ENCODE assay signal across 28 cellular contexts in the genomic region with DNA sequence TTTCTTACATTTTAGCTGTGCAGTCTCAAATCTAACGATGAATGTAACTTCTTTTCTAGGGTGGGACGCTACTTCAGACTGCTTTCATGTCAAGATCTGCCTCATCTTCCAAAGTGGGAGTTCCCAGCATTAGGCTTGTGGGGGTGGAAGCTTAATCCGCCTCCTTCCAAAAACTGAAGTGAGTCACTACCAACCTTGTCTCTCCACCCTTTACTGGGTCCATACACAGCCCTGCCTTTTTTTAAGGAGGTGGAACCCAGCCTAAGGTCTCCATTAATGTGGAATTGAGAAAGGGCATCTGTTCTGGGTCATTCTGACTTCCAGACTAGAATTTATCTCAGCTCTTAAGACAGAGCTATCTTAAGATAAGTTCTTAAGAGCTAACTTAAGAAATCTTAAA. TPM values are rescaled to one million over a fixed set of nuclear protein-coding genes. Genes with fewer than 3 reads are reported as not detected.
A peak's percentile ranks its signal among the peaks of the same experiment; 100 is the strongest.
DNase-seq lines count a peak whose midpoint lies in the region; ATAC-seq and TF ChIP-seq lines count a peak whose summit lies in the region.
"Had no signal": no experiment of that assay in that cellular context is flagged by ENCODE, and none has a peak within 500 bp of the region (broad histone marks: within the 10 kb centered on the region; RNA-seq: fewer than 3 reads in every experiment).

No MANE protein-coding gene starts in this region.

- TF ChIP-seq POLR2A in esophagus squamous epithelium (IDR thresholded peaks at IDR 0.05): no peak
- TF ChIP-seq POLR2A in sigmoid colon (IDR thresholded peaks at IDR 0.05): no peak

- DNase-seq in GM23248 (peak; percentile 59), esophagus squamous epithelium (lab: John Stamatoyannopoulos, UW) (no peak), left ventricle myocardium superior (no peak), putamen (ENCODE audit: low spot score) (peak; percentile 47), DMS53 treated with DMSO at 0.1 percent for 48 hours (lab: John Stamatoyannopoulos, UW; ENCODE audit: unreplicated experiment) (no peak), sigmoid colon (no peak)
- DNase-seq: activated CD4-positive, alpha-beta T cell treated with anti-CD3 and anti-CD28 coated beads for 48 hours; Caco-2; colonic mucosa; DMS79 treated with DMSO at 0.1 percent for 48 hours; effector CD8-positive, alpha-beta T cell; gastrocnemius medialis; GF-D8; hypothalamus; naive B cell; NCI-H1092; NCI-H1694 treated with DMSO at 0.1 percent for 48 hours; NCI-H446 treated with DMSO at 0.1 percent for 48 hours; NCI-H82; stimulated activated CD4-positive, alpha-beta T cell treated with anti-CD3 and anti-CD28 coated beads, Interleukin-15, amount 100 ng/mL, for 24 hours; transverse colon had no signal

- H3K27me3 ChIP-seq in GM23248 (replicated peaks; ENCODE audit: insufficient read depth): no peaks in the 10 kb centered on the region
- H3K27me3 ChIP-seq in esophagus squamous epithelium: no peaks in the 10 kb centered on the region
- H3K27me3 ChIP-seq in sigmoid colon: no peaks in the 10 kb centered on the region
- H3K27me3 ChIP-seq: BLaER1 treated with 17β-estradiol and CSF1 and Interleukin-3, amounts not matched to agents 10 nM and 100 nM; colonic mucosa; gastrocnemius medialis; SJSA1; transverse colon had no signal

- ATAC-seq in left ventricle myocardium superior (peak; percentile 75), GM19023 (IDR thresholded peaks at IDR 0.05; ENCODE audit: unreplicated experiment) (no peak)
- ATAC-seq: gastrocnemius medialis; GM23338; left lobe of liver; stimulated activated effector memory CD8-positive, alpha-beta T cell treated with anti-CD3 and anti-CD28 coated beads, Interleukin-12 subunit alpha, Interleukin-12 subunit beta, amount 100 ng/mL, for 72 hours had no signal

- no peak for TF ChIP-seq CTCF in esophagus squamous epithelium (IDR thresholded peaks at IDR 0.05)
- no peak for TF ChIP-seq CTCF in sigmoid colon (IDR thresholded peaks at IDR 0.05)

- H3K9ac ChIP-seq in GM23248: no peak overlapping the region
- H3K9ac ChIP-seq: BLaER1 treated with 17β-estradiol and CSF1 and Interleukin-3, amounts not matched to agents 10 nM and 100 nM had no signal

- no peak for TF ChIP-seq EP300 in sigmoid colon (IDR thresholded peaks at IDR 0.05)

- no peaks in the 10 kb centered on the region for H4K20me1 ChIP-seq in GM23248 (ENCODE audit: insufficient read depth)
- H4K20me1 ChIP-seq: BLaER1 treated with 17β-estradiol and CSF1 and Interleukin-3, amounts not matched to agents 10 nM and 100 nM had no signal

- H3K79me2 ChIP-seq in GM23248 (ENCODE audit: insufficient read depth): no peaks in the 10 kb centered on the region

- H3K9me3 ChIP-seq in GM23248 (ENCODE audit: low read depth) (no peaks in the 10 kb centered on the region), esophagus squamous epithelium (no peaks in the 10 kb centered on the region), sigmoid colon (no peaks in the 10 kb centered on the region)
- H3K9me3 ChIP-seq: BLaER1 treated with 17β-estradiol and CSF1 and Interleukin-3, amounts not matched to agents 10 nM and 100 nM; Caco-2; colonic mucosa; gastrocnemius medialis; prostate gland; SJSA1; transverse colon had no signal

- H3F3A ChIP-seq in GM23248 (ENCODE audit: insufficient read depth): no peaks in the 10 kb centered on the region

- intact Hi-C loops in esophagus squamous epithelium (cut with DNase I): no loop called here
- intact Hi-C loops in left ventricle myocardium superior (cut with micrococcal nuclease): no loop called here
- intact Hi-C loops in sigmoid colon (cut with DNase I): no loop called here

- H3K27ac ChIP-seq in GM23248 (no peak overlapping the region), esophagus squamous epithelium (peak overlapping the region in 3 of 4 donors; percentile 56 to 75 (median 72)), sigmoid colon (no peak overlapping the region)
- H3K27ac ChIP-seq: BLaER1 treated with 17β-estradiol and CSF1 and Interleukin-3, amounts not matched to agents 10 nM and 100 nM; colonic mucosa; gastrocnemius medialis; prostate gland; SJSA1; transverse colon had no signal

- H3K4me2 ChIP-seq in GM23248 (ENCODE audit: unreplicated experiment): peak overlapping the region; percentile 69
- H3K4me2 ChIP-seq: BLaER1 treated with 17β-estradiol and CSF1 and Interleukin-3, amounts not matched to agents 10 nM and 100 nM; GM23338 had no signal

- H3K36me3 ChIP-seq in GM23248 (ENCODE audit: low read depth): no peaks in the 10 kb centered on the region
- H3K36me3 ChIP-seq in esophagus squamous epithelium: peaks cover 0 to 19% (median 0%) of the 10 kb centered on the region in 3 donors
- H3K36me3 ChIP-seq in sigmoid colon: no peaks in the 10 kb centered on the region
- H3K36me3 ChIP-seq: BLaER1 treated with 17β-estradiol and CSF1 and Interleukin-3, amounts not matched to agents 10 nM and 100 nM; colonic mucosa; gastrocnemius medialis; prostate gland; SJSA1; transverse colon had no signal

- H3K4me3 ChIP-seq in GM23248 (no peak overlapping the region), esophagus squamous epithelium (no peak overlapping the region), sigmoid colon (no peak overlapping the region)
- H3K4me3 ChIP-seq: BLaER1 treated with 17β-estradiol and CSF1 and Interleukin-3, amounts not matched to agents 10 nM and 100 nM; colonic mucosa; gastrocnemius medialis; GM23338; prostate gland; SJSA1; transverse colon had no signal

- peak overlapping the region; percentile 55 for H2AFZ ChIP-seq in GM23248
- H2AFZ ChIP-seq: GM23338 had no signal

- WGBS in GM23248 (ENCODE audit: low coverage in 1 of 2, low lambda C conversion rate in 2 of 2, missing lambda C conversion rate in 2 of 2), 2 experiments: 14 to 15% methylated on average over 3 of the region's 3 CpGs
- WGBS in esophagus squamous epithelium, 2 donors: 31 to 52% methylated on average over 3 of the region's 3 CpGs
- 87 to 90% methylated on average over 3 of the region's 3 CpGs for WGBS in sigmoid colon, 2 donors

- no peaks in the 10 kb centered on the region for H3K9me2 ChIP-seq in GM23248 (ENCODE audit: insufficient read depth)

- in situ Hi-C loops in GM23248 (cut with MboI): no loop called here

- H3K4me1 ChIP-seq in GM23248 (ENCODE audit: insufficient read depth) (peaks cover 9% of the 10 kb centered on the region), esophagus squamous epithelium (peaks cover 0 to 80% (median 22%) of the 10 kb centered on the region in 3 donors), sigmoid colon (no peaks in the 10 kb centered on the region)
- H3K4me1 ChIP-seq: Caco-2, colonic mucosa, gastrocnemius medialis, prostate gland, SJSA1, transverse colon had no signal

RNA-seq across cellular contexts. Expression of a gene that starts 42.0 kb away (rescaled TPM):
- 62.0 and 77.4 TPM in 2 replicates for total RNA-seq in GM23248 (2014; rRNA removed; shearing (Covaris generic))
- polyA plus RNA-seq in GM23248 (2016; fragmentation: Nextera tagmentation; extraction: Ambion mirVana) (116 and 123 TPM in 2 replicates), sigmoid colon (10 to 100 TPM; 46.7 to 88.3 (median 69.7) TPM)
- total RNA-seq in esophagus squamous epithelium (100 to 1,000 TPM; 147 to 315 (median 189) TPM), left ventricle myocardium superior (50.6 TPM), sigmoid colon (100 to 1,000 TPM in 2 of 4 donors, 10 to 100 TPM in 2; 88.1 to 103 (median 98.1) TPM)

Comparison
In these comparisons a context has a peak if more than half of its experiments do, and no peak if none do; other contexts are left out.
1. DNase-seq: peak in GM23248 (single experiment) and putamen (single experiment); none in esophagus squamous epithelium (single experiment), left ventricle myocardium superior (single experiment), DMS53 treated with DMSO at 0.1 percent for 48 hours (single experiment) and sigmoid colon (single experiment).
2. H3K27ac ChIP-seq: peak in esophagus squamous epithelium (3 of 4); none in GM23248 (single experiment) and sigmoid colon (0 of 4).